In the genomic region with DNA sequence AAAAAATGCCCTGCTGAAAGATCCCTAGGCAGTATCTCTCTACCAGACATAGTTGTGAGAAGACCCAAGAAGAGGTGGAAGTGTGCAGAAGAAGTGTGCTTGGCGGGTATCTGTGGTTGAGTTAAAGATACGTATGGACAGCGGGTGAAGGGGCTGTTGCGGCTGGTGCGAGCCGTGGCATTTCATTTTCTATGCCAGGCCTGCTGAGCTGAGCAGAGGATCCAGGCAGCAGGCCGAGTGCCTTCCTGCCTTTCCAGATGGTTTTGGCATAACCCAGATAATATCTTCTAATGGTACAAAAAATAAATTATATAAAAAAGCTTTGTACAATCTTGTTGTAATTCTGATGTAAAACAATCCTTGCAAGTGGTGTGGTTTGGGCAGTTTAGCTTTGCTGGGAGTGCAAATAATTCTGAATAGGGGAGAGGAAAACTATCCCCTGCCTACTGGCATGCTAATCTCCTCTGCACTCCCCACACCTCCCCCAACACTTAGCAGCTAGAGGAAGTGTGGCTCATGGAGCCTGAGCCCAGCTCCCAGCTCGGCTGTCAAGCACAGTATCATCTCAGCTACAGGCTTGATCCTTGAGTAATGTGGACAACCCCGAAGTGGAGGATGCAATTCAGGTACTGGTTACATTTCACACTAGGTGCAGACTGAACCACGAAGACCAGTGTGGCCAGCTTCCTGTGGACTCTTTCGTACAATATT, we compare ENCODE assay signal across 1 cellular context.
TF ChIP-seq lines count a peak whose summit lies in the region.

No MANE protein-coding gene starts in this region.

TF ChIP-seq in GM23338, 12 proteins besides CTCF, POLR2A, EP300 and RAD21:
- TF ChIP-seq, protein P1, sequence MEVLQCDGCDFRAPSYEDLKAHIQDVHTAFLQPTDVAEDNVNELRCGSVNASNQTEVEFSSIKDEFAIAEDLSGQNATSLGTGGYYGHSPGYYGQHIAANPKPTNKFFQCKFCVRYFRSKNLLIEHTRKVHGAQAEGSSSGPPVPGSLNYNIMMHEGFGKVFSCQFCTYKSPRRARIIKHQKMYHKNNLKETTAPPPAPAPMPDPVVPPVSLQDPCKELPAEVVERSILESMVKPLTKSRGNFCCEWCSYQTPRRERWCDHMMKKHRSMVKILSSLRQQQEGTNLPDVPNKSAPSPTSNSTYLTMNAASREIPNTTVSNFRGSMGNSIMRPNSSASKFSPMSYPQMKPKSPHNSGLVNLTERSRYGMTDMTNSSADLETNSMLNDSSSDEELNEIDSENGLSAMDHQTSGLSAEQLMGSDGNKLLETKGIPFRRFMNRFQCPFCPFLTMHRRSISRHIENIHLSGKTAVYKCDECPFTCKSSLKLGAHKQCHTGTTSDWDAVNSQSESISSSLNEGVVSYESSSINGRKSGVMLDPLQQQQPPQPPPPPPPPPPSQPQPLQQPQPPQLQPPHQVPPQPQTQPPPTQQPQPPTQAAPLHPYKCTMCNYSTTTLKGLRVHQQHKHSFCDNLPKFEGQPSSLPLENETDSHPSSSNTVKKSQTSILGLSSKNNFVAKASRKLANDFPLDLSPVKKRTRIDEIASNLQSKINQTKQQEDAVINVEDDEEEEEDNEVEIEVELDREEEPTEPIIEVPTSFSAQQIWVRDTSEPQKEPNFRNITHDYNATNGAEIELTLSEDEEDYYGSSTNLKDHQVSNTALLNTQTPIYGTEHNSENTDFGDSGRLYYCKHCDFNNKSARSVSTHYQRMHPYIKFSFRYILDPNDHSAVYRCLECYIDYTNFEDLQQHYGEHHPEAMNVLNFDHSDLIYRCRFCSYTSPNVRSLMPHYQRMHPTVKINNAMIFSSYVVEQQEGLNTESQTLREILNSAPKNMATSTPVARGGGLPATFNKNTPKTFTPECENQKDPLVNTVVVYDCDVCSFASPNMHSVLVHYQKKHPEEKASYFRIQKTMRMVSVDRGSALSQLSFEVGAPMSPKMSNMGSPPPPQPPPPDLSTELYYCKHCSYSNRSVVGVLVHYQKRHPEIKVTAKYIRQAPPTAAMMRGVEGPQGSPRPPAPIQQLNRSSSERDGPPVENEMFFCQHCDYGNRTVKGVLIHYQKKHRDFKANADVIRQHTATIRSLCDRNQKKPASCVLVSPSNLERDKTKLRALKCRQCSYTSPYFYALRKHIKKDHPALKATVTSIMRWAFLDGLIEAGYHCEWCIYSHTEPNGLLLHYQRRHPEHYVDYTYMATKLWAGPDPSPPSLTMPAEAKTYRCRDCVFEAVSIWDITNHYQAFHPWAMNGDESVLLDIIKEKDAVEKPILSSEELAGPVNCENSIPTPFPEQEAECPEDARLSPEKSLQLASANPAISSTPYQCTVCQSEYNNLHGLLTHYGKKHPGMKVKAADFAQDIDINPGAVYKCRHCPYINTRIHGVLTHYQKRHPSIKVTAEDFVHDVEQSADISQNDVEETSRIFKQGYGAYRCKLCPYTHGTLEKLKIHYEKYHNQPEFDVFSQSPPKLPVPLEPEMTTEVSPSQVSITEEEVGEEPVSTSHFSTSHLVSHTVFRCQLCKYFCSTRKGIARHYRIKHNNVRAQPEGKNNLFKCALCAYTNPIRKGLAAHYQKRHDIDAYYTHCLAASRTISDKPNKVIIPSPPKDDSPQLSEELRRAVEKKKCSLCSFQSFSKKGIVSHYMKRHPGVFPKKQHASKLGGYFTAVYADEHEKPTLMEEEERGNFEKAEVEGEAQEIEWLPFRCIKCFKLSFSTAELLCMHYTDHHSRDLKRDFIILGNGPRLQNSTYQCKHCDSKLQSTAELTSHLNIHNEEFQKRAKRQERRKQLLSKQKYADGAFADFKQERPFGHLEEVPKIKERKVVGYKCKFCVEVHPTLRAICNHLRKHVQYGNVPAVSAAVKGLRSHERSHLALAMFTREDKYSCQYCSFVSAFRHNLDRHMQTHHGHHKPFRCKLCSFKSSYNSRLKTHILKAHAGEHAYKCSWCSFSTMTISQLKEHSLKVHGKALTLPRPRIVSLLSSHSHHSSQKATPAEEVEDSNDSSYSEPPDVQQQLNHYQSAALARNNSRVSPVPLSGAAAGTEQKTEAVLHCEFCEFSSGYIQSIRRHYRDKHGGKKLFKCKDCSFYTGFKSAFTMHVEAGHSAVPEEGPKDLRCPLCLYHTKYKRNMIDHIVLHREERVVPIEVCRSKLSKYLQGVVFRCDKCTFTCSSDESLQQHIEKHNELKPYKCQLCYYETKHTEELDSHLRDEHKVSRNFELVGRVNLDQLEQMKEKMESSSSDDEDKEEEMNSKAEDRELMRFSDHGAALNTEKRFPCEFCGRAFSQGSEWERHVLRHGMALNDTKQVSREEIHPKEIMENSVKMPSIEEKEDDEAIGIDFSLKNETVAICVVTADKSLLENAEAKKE (CRISPR knock-in tag; IDR thresholded peaks at IDR 0.05), result no peak
- TF ChIP-seq POLR2AphosphoS5 (IDR thresholded peaks at IDR 0.05; ENCODE audit: low read depth), result no peak
- no peak for TF ChIP-seq CREB1 (CRISPR knock-in tag; IDR thresholded peaks at IDR 0.05; ENCODE audit: low read depth)
- TF ChIP-seq ETS1 (IDR thresholded peaks at IDR 0.05), result no peak
- no peak for TF ChIP-seq ZNF114 (CRISPR knock-in tag; IDR thresholded peaks at IDR 0.05)
- TF ChIP-seq REST (IDR thresholded peaks at IDR 0.05; ENCODE audit: unreplicated experiment), result no peak
- no peak for TF ChIP-seq EZH2 (IDR thresholded peaks at IDR 0.05; ENCODE audit: low read depth, unreplicated experiment)
- no peak for TF ChIP-seq JUNB (IDR thresholded peaks at IDR 0.05; ENCODE audit: unreplicated experiment)
- no peak for TF ChIP-seq NANOG (IDR thresholded peaks at IDR 0.05; ENCODE audit: borderline replicate concordance)
- TF ChIP-seq STAT1 (IDR thresholded peaks at IDR 0.05; ENCODE audit: unreplicated experiment), result no peak
- TF ChIP-seq EZH2phosphoT487 (IDR thresholded peaks at IDR 0.05; ENCODE audit: unreplicated experiment), result no peak
- TF ChIP-seq ZNF331 (CRISPR knock-in tag; IDR thresholded peaks at IDR 0.05; ENCODE audit: low read depth), result no peak
